Comparison of ENCODE assay signal across 16 cellular contexts in the genomic region with DNA sequence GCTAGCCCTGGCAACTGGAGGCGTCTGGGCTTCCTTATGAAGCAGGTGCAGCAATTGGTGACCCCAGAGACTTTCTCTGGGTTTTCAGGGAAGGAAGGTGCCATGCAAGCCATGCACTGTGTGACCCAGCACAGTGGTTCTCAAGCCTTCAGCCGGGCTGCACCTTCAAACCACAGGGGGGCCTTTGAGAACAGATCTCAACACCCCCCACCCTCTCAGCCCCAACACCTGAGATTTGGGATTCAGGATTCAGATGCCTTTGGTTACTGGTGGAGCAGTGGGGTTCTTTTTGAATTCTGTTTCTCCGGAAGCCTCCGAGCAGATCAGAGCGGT.
DNase-seq lines count a peak whose midpoint lies in the region; ATAC-seq and TF ChIP-seq lines count a peak whose summit lies in the region.
"Had no signal": no experiment of that assay in that cellular context is flagged by ENCODE, and none has a peak within 500 bp of the region (broad histone marks: within the 10 kb centered on the region; RNA-seq: fewer than 3 reads in every experiment).

No MANE protein-coding gene starts in this region.

- no peak overlapping the region for H4K8ac ChIP-seq in neuronal stem cell (ENCODE audit: low read depth, low read length)

- H3K79me1 ChIP-seq in neuronal stem cell (ENCODE audit: low read depth, low read length) = no peaks in the 10 kb centered on the region

- H3K36me3 ChIP-seq in GM23338 (ENCODE audit: insufficient read depth) (no peaks in the 10 kb centered on the region), HUES48 (ENCODE audit: control insufficient read depth, insufficient read depth, low read length) (no peaks in the 10 kb centered on the region), endodermal cell (ENCODE audit: control insufficient read depth, insufficient read depth, low read length) (no peaks in the 10 kb centered on the region), neuronal stem cell (replicated peaks in 1 of 2; ENCODE audit: control insufficient read depth in 2 of 2, insufficient read depth in 2 of 2, low read length in 2 of 2) (no peaks in the 10 kb centered on the region)

- H3K4ac ChIP-seq in neuronal stem cell (ENCODE audit: low read length) = no peak overlapping the region

- no peaks in the 10 kb centered on the region for H3F3A ChIP-seq in GM23338 (replicated peaks; ENCODE audit: low read depth)

- 79 to 88% methylated on average over 3 to 5 of the region's 5 CpGs for WGBS in endodermal cell (ENCODE audit: insufficient coverage in 1 of 2, insufficient read length in 1 of 2), 2 experiments
- WGBS in neuronal stem cell (ENCODE audit: extremely low coverage in 2 of 2, insufficient read length in 2 of 2, insufficient replicate concordance in 1 of 2), 2 donors = no CpG with 5 or more reads among the region's 5 CpGs

- peaks cover 9% of the 10 kb centered on the region; the same call in 1 of the 2 replicates for H3K9me2 ChIP-seq in GM23338 (ENCODE audit: insufficient read depth)

- no peaks in the 10 kb centered on the region for H4K20me1 ChIP-seq in GM23338 (replicated peaks; ENCODE audit: insufficient read depth)

- no peaks in the 10 kb centered on the region for H3K79me2 ChIP-seq in GM23338 (replicated peaks; ENCODE audit: insufficient read depth)

- H3K36me3 Mint-ChIP-seq in GM23338 (ENCODE audit: low read depth) (peaks cover 8% of the 10 kb centered on the region), endodermal cell (ENCODE audit: low read depth) (no peaks in the 10 kb centered on the region)

- H3K4me3 Mint-ChIP-seq in GM23338 (no peak overlapping the region), endodermal cell (no peak overlapping the region)
- H3K4me3 Mint-ChIP-seq: CD4-positive, alpha-beta memory T cell had no signal

- no peak for DNase-seq in GM23338 (ENCODE audit: low spot score)
- peak; percentile 54 for DNase-seq in endodermal cell
- DNase-seq in left lobe of liver (ENCODE audit: low spot score) = peak; percentile 33
- no peak for DNase-seq in EL
- DNase-seq in neuronal stem cell (ENCODE audit: low spot score) = no peak
- no peak for DNase-seq in T1000 (lab: John Stamatoyannopoulos, UW)
- DNase-seq: C1 segment of cervical spinal cord; Calu3; CD4-positive, alpha-beta memory T cell; COR-L47; DMS53; DMS79 treated with DMSO at 0.1 percent for 48 hours; GOT3; HCEC 1CT had no signal

- no peak for TF ChIP-seq CTCF in GM23338 (conservative IDR thresholded peaks at IDR 0.05; ENCODE audit: low read depth in 2 of 2)
- TF ChIP-seq CTCF in endodermal cell (conservative IDR thresholded peaks at IDR 0.05) = no peak

- H3K9me3 Mint-ChIP-seq in GM23338 = peaks cover 6% of the 10 kb centered on the region
- H3K9me3 Mint-ChIP-seq in endodermal cell = peaks cover 9% of the 10 kb centered on the region

- H2BK120ac ChIP-seq in neuronal stem cell (ENCODE audit: low read depth, low read length) = no peak overlapping the region

- H3K27me3 ChIP-seq in GM23338 (ENCODE audit: insufficient read depth) (no peaks in the 10 kb centered on the region), HUES48 (ENCODE audit: control insufficient read depth, insufficient read depth, low read length) (no peaks in the 10 kb centered on the region), endodermal cell (ENCODE audit: control insufficient read depth, insufficient read depth, low read length, poor library complexity, severe bottlenecking) (no peaks in the 10 kb centered on the region), neuronal stem cell (ENCODE audit: control insufficient read depth in 3 of 3, insufficient read depth in 3 of 3, low read depth in 1 of 3, low read length in 3 of 3) (peaks cover 0 to 16% (median 0%) of the 10 kb centered on the region in 3 experiments)

- no peak overlapping the region for H3K23ac ChIP-seq in neuronal stem cell (ENCODE audit: low read depth, low read length, poor library complexity)

- H3K4me1 ChIP-seq in GM23338 (ENCODE audit: insufficient read depth) = peaks cover 24% of the 10 kb centered on the region
- peaks cover 24% of the 10 kb centered on the region for H3K4me1 ChIP-seq in HUES48 (ENCODE audit: control insufficient read depth, insufficient read depth, low read length)
- H3K4me1 ChIP-seq in endodermal cell (ENCODE audit: control insufficient read depth, insufficient read depth, low read length) = peaks cover 12% of the 10 kb centered on the region
- H3K4me1 ChIP-seq in neuronal stem cell (ENCODE audit: control insufficient read depth in 2 of 2, insufficient read depth in 1 of 2, low read depth in 1 of 2, low read length in 2 of 2) = peaks cover 0 to 7% of the 10 kb centered on the region in 2 donors

- H3K4me1 Mint-ChIP-seq in GM23338 (peaks cover 28% of the 10 kb centered on the region), endodermal cell (peaks cover 40% of the 10 kb centered on the region)

- H2BK5ac ChIP-seq in neuronal stem cell (ENCODE audit: low read length) = no peak overlapping the region

- H3K14ac ChIP-seq in neuronal stem cell (ENCODE audit: low read length) = no peak overlapping the region

- no peak overlapping the region for H2BK15ac ChIP-seq in neuronal stem cell (ENCODE audit: low read length)

- peaks cover 1% of the 10 kb centered on the region for H3K27me3 Mint-ChIP-seq in GM23338 (ENCODE audit: insufficient read depth, low read depth, poor library complexity)
- H3K27me3 Mint-ChIP-seq in endodermal cell (ENCODE audit: insufficient read depth) = no peaks in the 10 kb centered on the region

- H2AFZ ChIP-seq in GM23338 (peak overlapping the region; percentile 91), neuronal stem cell (ENCODE audit: low read length) (no peak overlapping the region)

- H3K4me2 ChIP-seq in GM23338 (peak overlapping the region; percentile 48; the same call in 1 of the 2 replicates), neuronal stem cell (ENCODE audit: insufficient read depth, low read length, poor library complexity, severe bottlenecking) (no peak overlapping the region)

- H2BK12ac ChIP-seq in neuronal stem cell (ENCODE audit: low read length) = no peak overlapping the region

- no peak overlapping the region for H2AK5ac ChIP-seq in neuronal stem cell (ENCODE audit: low read depth, low read length)

- H4K91ac ChIP-seq in neuronal stem cell (ENCODE audit: low read depth, low read length, poor library complexity) = no peak overlapping the region

- no peak overlapping the region for H3K9ac ChIP-seq in HUES48 (ENCODE audit: low read depth, low read length)
- H3K9ac ChIP-seq in endodermal cell (ENCODE audit: extremely low read depth, low read length, poor library complexity, severe bottlenecking) = no peak overlapping the region
- H3K9ac ChIP-seq in neuronal stem cell (ENCODE audit: low read depth, low read length, poor library complexity) = no peak overlapping the region

- no peak overlapping the region for H3K4me3 ChIP-seq in GM23338
- no peak overlapping the region for H3K4me3 ChIP-seq in HUES48 (ENCODE audit: low read depth, low read length)
- H3K4me3 ChIP-seq in endodermal cell (ENCODE audit: low read length) = no peak overlapping the region
- no peak overlapping the region for H3K4me3 ChIP-seq in neuronal stem cell (ENCODE audit: low read length in 2 of 2)

- H3K18ac ChIP-seq in neuronal stem cell (ENCODE audit: low read length) = no peak overlapping the region

- H3K9me3 ChIP-seq in HUES48 (ENCODE audit: control insufficient read depth, insufficient read depth, low read length) = no peaks in the 10 kb centered on the region
- peaks cover 5% of the 10 kb centered on the region for H3K9me3 ChIP-seq in endodermal cell (ENCODE audit: control insufficient read depth, low read length)
- no peaks in the 10 kb centered on the region for H3K9me3 ChIP-seq in neuronal stem cell (replicated peaks in 1 of 2; ENCODE audit: control insufficient read depth in 2 of 2, insufficient read depth in 1 of 2, low read depth in 1 of 2, low read length in 2 of 2)

- H3K27ac ChIP-seq in GM23338 (ENCODE audit: low read depth) (no peak overlapping the region), HUES48 (ENCODE audit: low read depth, low read length) (peak overlapping the region; percentile 50), endodermal cell (ENCODE audit: low read depth, low read length) (no peak overlapping the region), neuronal stem cell (replicated peaks; ENCODE audit: low read length) (no peak overlapping the region)

- no peak overlapping the region for H3K27ac Mint-ChIP-seq in GM23338
- no peak overlapping the region for H3K27ac Mint-ChIP-seq in endodermal cell
- H3K27ac Mint-ChIP-seq: CD4-positive, alpha-beta memory T cell had no signal

- peak; percentile 45 for ATAC-seq in GM23338
- no peak for ATAC-seq in left lobe of liver
- ATAC-seq in GM19452 (IDR thresholded peaks at IDR 0.05; ENCODE audit: unreplicated experiment) = no peak

TF ChIP-seq in GM23338, 12 proteins besides CTCF, POLR2A, EP300 and RAD21 (continues in another document):
- no peak for TF ChIP-seq CREB1 (CRISPR knock-in tag; IDR thresholded peaks at IDR 0.05; ENCODE audit: low read depth)
- TF ChIP-seq, protein P1, sequence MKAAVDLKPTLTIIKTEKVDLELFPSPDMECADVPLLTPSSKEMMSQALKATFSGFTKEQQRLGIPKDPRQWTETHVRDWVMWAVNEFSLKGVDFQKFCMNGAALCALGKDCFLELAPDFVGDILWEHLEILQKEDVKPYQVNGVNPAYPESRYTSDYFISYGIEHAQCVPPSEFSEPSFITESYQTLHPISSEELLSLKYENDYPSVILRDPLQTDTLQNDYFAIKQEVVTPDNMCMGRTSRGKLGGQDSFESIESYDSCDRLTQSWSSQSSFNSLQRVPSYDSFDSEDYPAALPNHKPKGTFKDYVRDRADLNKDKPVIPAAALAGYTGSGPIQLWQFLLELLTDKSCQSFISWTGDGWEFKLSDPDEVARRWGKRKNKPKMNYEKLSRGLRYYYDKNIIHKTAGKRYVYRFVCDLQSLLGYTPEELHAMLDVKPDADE (IDR thresholded peaks at IDR 0.05) = no peak
- TF ChIP-seq EZH2phosphoT487 (IDR thresholded peaks at IDR 0.05; ENCODE audit: unreplicated experiment) = no peak

Comparison
In these comparisons a context has a peak if more than half of its experiments do, and no peak if none do; other contexts are left out.
1. DNase-seq: peak in endodermal cell (single experiment) and left lobe of liver (single experiment); none in GM23338 (single experiment), EL (single experiment), neuronal stem cell (single experiment) and T1000 (single experiment).